In genomic region chr1:219173758-219174671, GRCh38 we compare ENCODE assay signal across 1 cellular context.
TF ChIP-seq lines count a peak whose summit lies in the region.

Gene LYPLAL1, plus strand, starts transcription at chr1:219173878. Its CDS starts 13 bp downstream, at chr1:219173891.

TF ChIP-seq in K562, 482 proteins besides CTCF, POLR2A, EP300 and RAD21 (continued from another document and continues in another):
- TF ChIP-seq HES1 (IDR thresholded peaks at IDR 0.05; ENCODE audit: low read depth), result no peak
- TF ChIP-seq ATF1 (CRISPR knock-in tag; IDR thresholded peaks at IDR 0.05), result no peak
- TF ChIP-seq ATF1 (tag; IDR thresholded peaks at IDR 0.05), result peak; percentile 90
- TF ChIP-seq ARID3B (CRISPR knock-in tag; IDR thresholded peaks at IDR 0.05; ENCODE audit: borderline replicate concordance), result 0 out of 2 replicates have a peak, but pooled peaks have one; percentile 23
- TF ChIP-seq RFX1 (IDR thresholded peaks at IDR 0.05), result no peak
- no peak for TF ChIP-seq HNRNPUL1 (IDR thresholded peaks at IDR 0.05; ENCODE audit: low read length)
- peak; percentile 54; the same call in 1 of the 2 replicates for TF ChIP-seq ZNF41 (CRISPR knock-in tag; conservative IDR thresholded peaks at IDR 0.05)
- TF ChIP-seq SMC3 (conservative IDR thresholded peaks at IDR 0.05; ENCODE audit: insufficient read depth, low read depth, low read length), result no peak
- 0 out of 2 replicates have a peak, but pooled peaks have one; percentile 69 for TF ChIP-seq TCF15 (CRISPR knock-in tag; IDR thresholded peaks at IDR 0.05)
- peak; percentile 61 for TF ChIP-seq SMAD4 (CRISPR knock-in tag; conservative IDR thresholded peaks at IDR 0.05)
- no peak; a peak in 2 of 4 replicates for TF ChIP-seq NONO (IDR thresholded peaks at IDR 0.05; ENCODE audit: low read depth in 2 of 2, low read length in 1 of 2)
- TF ChIP-seq PHF20 (IDR thresholded peaks at IDR 0.05; ENCODE audit: partially characterized antibody), result peak; percentile 73
- TF ChIP-seq RBFOX2 (IDR thresholded peaks at IDR 0.05; ENCODE audit: low read depth, low read length), result peak; percentile 100
- peak; percentile 98 to 99 for TF ChIP-seq NRF1 (conservative IDR thresholded peaks at IDR 0.05 in 1 of 2, IDR thresholded peaks at IDR 0.05 in 1 of 2)
- 0 out of 2 replicates have a peak, but pooled peaks have one; percentile 51 for TF ChIP-seq ZNF592 (IDR thresholded peaks at IDR 0.05)
- TF ChIP-seq BCLAF1 (IDR thresholded peaks at IDR 0.05; ENCODE audit: borderline replicate concordance in 1 of 2, control insufficient read depth in 1 of 2, low read depth in 2 of 2, low read length in 1 of 2), result no peak
- TF ChIP-seq HCFC1 (IDR thresholded peaks at IDR 0.05; ENCODE audit: low read depth, low read length), result peak; percentile 62
- TF ChIP-seq ZBTB49 (CRISPR knock-in tag; IDR thresholded peaks at IDR 0.05; ENCODE audit: borderline replicate concordance), result no peak
- TF ChIP-seq CC2D1A (IDR thresholded peaks at IDR 0.05), result peak; percentile 68
- 0 out of 2 replicates have a peak, but pooled peaks have one; percentile 75 for TF ChIP-seq HBP1 (CRISPR knock-in tag; IDR thresholded peaks at IDR 0.05)
- peak; percentile 65 for TF ChIP-seq ATF4 (CRISPR knock-in tag; IDR thresholded peaks at IDR 0.05)
- no peak for TF ChIP-seq PHB2 (IDR thresholded peaks at IDR 0.05; ENCODE audit: low read depth)
- TF ChIP-seq TAF7 (tag; IDR thresholded peaks at IDR 0.05), result peak; percentile 92
- no peak for TF ChIP-seq KHSRP (IDR thresholded peaks at IDR 0.05)
- TF ChIP-seq CREM (IDR thresholded peaks at IDR 0.05; ENCODE audit: low read depth), result peak; percentile 89
- TF ChIP-seq TAF1 (IDR thresholded peaks at IDR 0.05; ENCODE audit: control insufficient read depth, extremely low read depth, insufficient read depth, low read length, severe bottlenecking), result peak; percentile 98
- TF ChIP-seq ZBTB17 (CRISPR knock-in tag; IDR thresholded peaks at IDR 0.05), result peak; percentile 78
- TF ChIP-seq IRF1 (CRISPR knock-in tag; IDR thresholded peaks at IDR 0.05; ENCODE audit: borderline replicate concordance), result 0 out of 2 replicates have a peak, but pooled peaks have one; percentile 27
- peak; percentile 99 for TF ChIP-seq ZFX (CRISPR knock-in tag; IDR thresholded peaks at IDR 0.05)
- 0 out of 2 replicates have a peak, but pooled peaks have one; percentile 54 for TF ChIP-seq SMAD3 (CRISPR knock-in tag; conservative IDR thresholded peaks at IDR 0.05)
- peak; percentile 87 for TF ChIP-seq MAX (CRISPR knock-in tag; IDR thresholded peaks at IDR 0.05)
- no peak; the same call in 1 of the 2 replicates for TF ChIP-seq KAT7 (CRISPR knock-in tag; IDR thresholded peaks at IDR 0.05; ENCODE audit: borderline replicate concordance)
- TF ChIP-seq ZNF232 (CRISPR knock-in tag; IDR thresholded peaks at IDR 0.05), result peak; percentile 52; the same call in 1 of the 2 replicates
- 0 out of 2 replicates have a peak, but pooled peaks have one; percentile 9 for TF ChIP-seq DEAF1 (CRISPR knock-in tag; IDR thresholded peaks at IDR 0.05)
- 0 out of 2 replicates have a peak, but pooled peaks have one; percentile 25 for TF ChIP-seq FOXP1 (CRISPR knock-in tag; IDR thresholded peaks at IDR 0.05)
- TF ChIP-seq C11orf30 (IDR thresholded peaks at IDR 0.05; ENCODE audit: low read depth), result peak; percentile 62
- 0 out of 2 replicates have a peak, but pooled peaks have one; percentile 37 for TF ChIP-seq MAFK (IDR thresholded peaks at IDR 0.05; ENCODE audit: low read length)
- peak; percentile 65 for TF ChIP-seq HNRNPLL (IDR thresholded peaks at IDR 0.05; ENCODE audit: low read depth, low read length, poor library complexity, severe bottlenecking)
- peak; percentile 43 to 75; a peak in 2 of 4 replicates for TF ChIP-seq MLLT1 (IDR thresholded peaks at IDR 0.05)
- TF ChIP-seq THRAP3 (IDR thresholded peaks at IDR 0.05; ENCODE audit: borderline replicate concordance), result 0 out of 2 replicates have a peak, but pooled peaks have one; percentile 18
- peak; percentile 77; the same call in 1 of the 2 replicates for TF ChIP-seq NCOA6 (IDR thresholded peaks at IDR 0.05)
- no peak for TF ChIP-seq MECOM (CRISPR knock-in tag; IDR thresholded peaks at IDR 0.05)
